ENCODE assay signal across 12 cellular contexts in genomic region chr14:92397140-92397815, GRCh38.
DNase-seq lines count a peak whose midpoint lies in the region; ATAC-seq and TF ChIP-seq lines count a peak whose summit lies in the region.
"Had no signal": no experiment of that assay in that cellular context is flagged by ENCODE, and none has a peak within 500 bp of the region (broad histone marks: within the 10 kb centered on the region; RNA-seq: fewer than 3 reads in every experiment).

No MANE protein-coding gene starts in this region.

- H3K4me3 ChIP-seq in epithelial cell of esophagus (ENCODE audit: low read length) (no peak overlapping the region), neutrophil (ENCODE audit: low read depth in 1 of 2, low read length in 1 of 2) (no peak overlapping the region)

- no peak overlapping the region for H3K27ac Mint-ChIP-seq in stimulated activated naive CD8-positive, alpha-beta T cell treated with anti-CD3 and anti-CD28 coated beads, Interleukin-15, amount 100 ng/mL, for 72 hours
- H3K27ac Mint-ChIP-seq: activated T-helper 17 cell treated with anti-CD3 and anti-CD28 coated beads, Interleukin-2, amount 50 U/mL, for 72 hours had no signal

- H3K9me3 ChIP-seq in neutrophil, result no peaks in the 10 kb centered on the region

- peaks cover 5% of the 10 kb centered on the region for H3K4me1 Mint-ChIP-seq in stimulated activated naive CD8-positive, alpha-beta T cell treated with anti-CD3 and anti-CD28 coated beads, Interleukin-15, amount 100 ng/mL, for 72 hours
- H3K4me1 Mint-ChIP-seq: activated T-helper 17 cell treated with anti-CD3 and anti-CD28 coated beads, Interleukin-2, amount 50 U/mL, for 72 hours had no signal

- peaks cover 95 to 96% of the 10 kb centered on the region in 2 experiments for H3K4me1 ChIP-seq in neutrophil (ENCODE audit: control insufficient read depth in 1 of 2, insufficient read depth in 1 of 2, low read depth in 1 of 2, low read length in 1 of 2)

- DNase-seq in EL (peak; percentile 86), NCI-H69 (lab: John Stamatoyannopoulos, UW) (peak; percentile 80), epithelial cell of esophagus (ENCODE audit: low read depth) (peak; percentile 85), activated gamma-delta T cell treated with Interleukin-2 at 50 U/mL for 16 hours (no peak), HuH-7.5 (ENCODE audit: low spot score) (no peak), NCI-H1436 treated with DMSO at 0.1 percent for 48 hours (lab: John Stamatoyannopoulos, UW) (no peak)
- DNase-seq in stimulated activated naive CD8-positive, alpha-beta T cell treated with anti-CD3 and anti-CD28 coated beads, Interleukin-15, amount 100 ng/mL, for 72 hours, result no peak
- DNase-seq: NCI-H1930, T-helper 2 cell had no signal

- H3K36me3 ChIP-seq in neutrophil, result no peaks in the 10 kb centered on the region

- peaks cover 19% of the 10 kb centered on the region for H3K27me3 Mint-ChIP-seq in stimulated activated naive CD8-positive, alpha-beta T cell treated with anti-CD3 and anti-CD28 coated beads, Interleukin-15, amount 100 ng/mL, for 72 hours

- no peak for ATAC-seq in stimulated activated naive CD8-positive, alpha-beta T cell treated with anti-CD3 and anti-CD28 coated beads, Interleukin-15, amount 100 ng/mL, for 72 hours
- ATAC-seq: activated T-helper 17 cell treated with anti-CD3 and anti-CD28 coated beads, Interleukin-2, amount 50 U/mL, for 72 hours; natural killer cell treated with Interleukin-12 subunit alpha and Interleukin-12 subunit beta and Interleukin-15 and Interleukin-18, amount 100 ng/mL, for 72 hours had no signal

- no peak overlapping the region for H3K4me3 Mint-ChIP-seq in stimulated activated naive CD8-positive, alpha-beta T cell treated with anti-CD3 and anti-CD28 coated beads, Interleukin-15, amount 100 ng/mL, for 72 hours
- H3K4me3 Mint-ChIP-seq: activated T-helper 17 cell treated with anti-CD3 and anti-CD28 coated beads, Interleukin-2, amount 50 U/mL, for 72 hours; natural killer cell treated with Interleukin-12 subunit alpha and Interleukin-12 subunit beta and Interleukin-15 and Interleukin-18, amount 100 ng/mL, for 72 hours had no signal

- H3K9me3 Mint-ChIP-seq in stimulated activated naive CD8-positive, alpha-beta T cell treated with anti-CD3 and anti-CD28 coated beads, Interleukin-15, amount 100 ng/mL, for 72 hours, result no peaks in the 10 kb centered on the region
- H3K9me3 Mint-ChIP-seq: activated T-helper 17 cell treated with anti-CD3 and anti-CD28 coated beads, Interleukin-2, amount 50 U/mL, for 72 hours; natural killer cell treated with Interleukin-12 subunit alpha and Interleukin-12 subunit beta and Interleukin-15 and Interleukin-18, amount 100 ng/mL, for 72 hours had no signal

- peak overlapping the region; percentile 93 for H3K27ac ChIP-seq in neutrophil

- no peak for TF ChIP-seq CTCF in epithelial cell of esophagus (IDR thresholded peaks at IDR 0.05; ENCODE audit: insufficient read depth, low read depth, low read length, missing control alignments)
- no peak for TF ChIP-seq CTCF in neutrophil (IDR thresholded peaks at IDR 0.05)

- no peaks in the 10 kb centered on the region for H3K27me3 ChIP-seq in neutrophil

Comparison
In these comparisons a context has a peak if more than half of its experiments do, and no peak if none do; other contexts are left out.
1. DNase-seq: peak in EL (single experiment), NCI-H69 (single experiment) and epithelial cell of esophagus (single experiment); none in stimulated activated naive CD8-positive, alpha-beta T cell treated with anti-CD3 and anti-CD28 coated beads, Interleukin-15, amount 100 ng/mL, for 72 hours (0 of 2), activated gamma-delta T cell treated with Interleukin-2 at 50 U/mL for 16 hours (single experiment), HuH-7.5 (single experiment) and NCI-H1436 treated with DMSO at 0.1 percent for 48 hours (single experiment).